In the genomic region with DNA sequence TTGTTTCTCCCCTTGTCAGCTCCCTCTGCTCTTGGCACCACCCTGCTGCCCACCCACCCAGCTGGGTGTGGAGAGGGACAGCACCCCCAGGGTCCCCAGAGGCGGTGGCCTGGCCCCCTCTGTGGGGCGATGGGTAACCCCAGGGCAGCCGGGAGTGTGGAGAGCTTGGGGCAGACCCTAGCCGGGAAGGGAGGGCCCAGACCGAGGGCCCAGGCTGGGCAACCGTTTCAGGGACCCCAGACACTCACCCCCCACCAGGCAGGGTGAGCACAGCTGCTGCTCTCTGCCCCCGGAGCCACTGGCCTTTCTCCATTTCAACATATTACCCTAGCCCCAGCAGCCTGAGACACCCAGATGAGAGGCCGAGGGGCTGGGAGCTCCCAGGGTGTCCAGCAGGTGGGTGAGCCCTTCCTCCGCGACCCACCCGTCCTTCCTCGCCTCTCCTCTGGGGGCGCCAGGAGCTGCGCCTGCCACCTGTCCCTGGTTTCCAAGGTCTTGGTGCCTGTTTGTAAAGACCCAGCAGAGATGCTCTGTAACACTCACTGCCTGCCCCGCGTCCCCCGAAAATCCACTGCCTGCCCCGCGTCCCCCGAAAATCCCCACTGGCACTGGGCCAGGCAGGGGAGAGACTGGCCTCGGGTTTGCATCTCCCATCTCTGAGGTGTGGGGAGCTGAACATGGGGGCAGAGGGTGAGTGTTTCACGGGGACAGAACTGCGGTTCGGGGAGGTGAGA, we compare ENCODE assay signal across 8 cellular contexts. TPM values are rescaled to one million over a fixed set of nuclear protein-coding genes. Genes with fewer than 3 reads are reported as not detected.
A peak's percentile ranks its signal among the peaks of the same experiment; 100 is the strongest.
DNase-seq lines count a peak whose midpoint lies in the region; ATAC-seq, FAIRE-seq and TF ChIP-seq lines count a peak whose summit lies in the region.

No MANE protein-coding gene starts in this region.

- 0 out of 3 replicates have a peak, but pooled peaks cover 4% of the 10 kb centered on the region for H3K4me1 ChIP-seq in A549

- H3K27ac ChIP-seq in A549 = peak overlapping the region in 1 of 2 experiments; percentile 20; a peak in 1 of 6 replicates

- peak; percentile 51 for FAIRE-seq in A549 (lab: Jason Lieb, UNC)

- 40% methylated on average over 20 of the region's 24 CpGs for WGBS in A549 (ENCODE audit: missing lambda C conversion rate)
- 83 to 84% methylated on average over 21 to 22 of the region's 24 CpGs for WGBS in lower leg skin, 2 donors

- POLR2A ChIA-PET in A549 (lab: Yijun Ruan, JAX) = interaction anchor here (1.1 kb wide), 2 partner anchors 22 to 46 kb away, joined by 3 to 5 read pairs; partner anchors contain the start of gene BAHCC1

- no peak overlapping the region for H3K4me2 ChIP-seq in A549

- DNase-seq in A549 (ENCODE audit: low read depth in 1 of 2, low spot score in 1 of 2) = peak; percentile 63 to 87
- peak; percentile 45 for DNase-seq in GM06990 (ENCODE audit: extremely low read depth, insufficient read length)
- DNase-seq in NCI-H345 treated with DMSO at 0.1 percent for 48 hours (lab: John Stamatoyannopoulos, UW; ENCODE audit: unreplicated experiment) = peak; percentile 22
- peak; percentile 53 for DNase-seq in dermis blood vessel endothelial cell
- no peak for DNase-seq in lower leg skin (ENCODE audit: low spot score in 2 of 2)
- DNase-seq in hepatic stellate cell (ENCODE audit: low spot score) = no peak

- H3K36me3 ChIP-seq in GM06990 (ENCODE audit: control insufficient read depth, insufficient read depth, low read length) = no peaks in the 10 kb centered on the region

- TF ChIP-seq CTCF in A549 (IDR thresholded peaks at IDR 0.05) (peak; percentile 60), GM06990 (IDR thresholded peaks at IDR 0.05; ENCODE audit: insufficient read depth, low read length, poor library complexity, severe bottlenecking) (peak; percentile 83), lower leg skin (IDR thresholded peaks at IDR 0.05) (no peak)

- H3K27me3 ChIP-seq in GM06990 (replicated peaks; ENCODE audit: control insufficient read depth, insufficient read depth, low read length) = no peaks in the 10 kb centered on the region; the same call in 1 of the 2 replicates

- intact Hi-C loops in lower leg skin (cut with DNase I; ENCODE audit: low total_unique reads) = no loop called here

- TF ChIP-seq POLR2A in A549 (IDR thresholded peaks at IDR 0.05; ENCODE audit: low read length) (no peak), lower leg skin (IDR thresholded peaks at IDR 0.05) (no peak)

- CTCF ChIA-PET in A549 (lab: Yijun Ruan, JAX) = interaction anchor here (0.7 to 6.5 kb wide), 52 partner anchors 8 to 409 kb away, joined by 3 to 42 read pairs (median 6); partner anchors contain the start of gene BAHCC1

- H3K9me3 ChIP-seq in A549 = no peaks in the 10 kb centered on the region

- H3K4me3 ChIP-seq in A549 (no peak overlapping the region), GM06990 (replicated peaks; ENCODE audit: low read depth, low read length) (no peak overlapping the region), lower leg skin (ENCODE audit: low read depth, poor library complexity, severe bottlenecking) (no peak overlapping the region)

- TF ChIP-seq RAD21 in A549 (conservative IDR thresholded peaks at IDR 0.05 in 1 of 2, IDR thresholded peaks at IDR 0.05 in 1 of 2) = peak; percentile 56 to 69; a peak in 4 of 5 replicates

- TF ChIP-seq EP300 in A549 (IDR thresholded peaks at IDR 0.05) = no peak

- ATAC-seq in A549 = peak; percentile 49 to 83; a peak in 5 of 6 replicates
- ATAC-seq in GM18520 (IDR thresholded peaks at IDR 0.05; ENCODE audit: unreplicated experiment) = no peak
- ATAC-seq in esophagus mucosa = no peak

TF ChIP-seq in A549, 52 proteins besides CTCF, POLR2A, EP300 and RAD21:
- TF ChIP-seq ZNF302 (CRISPR knock-in tag; IDR thresholded peaks at IDR 0.05) = no peak
- no peak for TF ChIP-seq BHLHE40 (IDR thresholded peaks at IDR 0.05; ENCODE audit: low read depth, low read length)
- peak; percentile 47 for TF ChIP-seq SMC3 (IDR thresholded peaks at IDR 0.05)
- TF ChIP-seq, protein P1, sequence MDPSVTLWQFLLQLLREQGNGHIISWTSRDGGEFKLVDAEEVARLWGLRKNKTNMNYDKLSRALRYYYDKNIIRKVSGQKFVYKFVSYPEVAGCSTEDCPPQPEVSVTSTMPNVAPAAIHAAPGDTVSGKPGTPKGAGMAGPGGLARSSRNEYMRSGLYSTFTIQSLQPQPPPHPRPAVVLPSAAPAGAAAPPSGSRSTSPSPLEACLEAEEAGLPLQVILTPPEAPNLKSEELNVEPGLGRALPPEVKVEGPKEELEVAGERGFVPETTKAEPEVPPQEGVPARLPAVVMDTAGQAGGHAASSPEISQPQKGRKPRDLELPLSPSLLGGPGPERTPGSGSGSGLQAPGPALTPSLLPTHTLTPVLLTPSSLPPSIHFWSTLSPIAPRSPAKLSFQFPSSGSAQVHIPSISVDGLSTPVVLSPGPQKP (IDR thresholded peaks at IDR 0.05; ENCODE audit: low read depth, low read length) = no peak
- TF ChIP-seq TFCP2L1 (CRISPR knock-in tag; IDR thresholded peaks at IDR 0.05) = no peak
- no peak for TF ChIP-seq RNF2 (IDR thresholded peaks at IDR 0.05; ENCODE audit: borderline replicate concordance, low read depth)

RNA-seq across cellular contexts. Expression of gene BAHCC1, which starts 45.4 kb away (rescaled TPM):
- polyA plus RNA-seq in A549 (2011; rRNA removed) (2.1 and 2.6 TPM in 2 replicates), A549 (2017; fragmentation: RNase III; extraction: RNeasy Plus Mini Kit Qiagen cat#74134 plus additional on column Dnase treatment) (5.2 to 5.9 TPM (median 5.8 TPM) in 3 replicates)
- polyA plus RNA-seq in A549 (2012; cell fraction: cytosol; rRNA removed) = 7.4 and 8.4 TPM in 2 replicates
- 27.4 and 38.1 TPM in 2 replicates for polyA plus RNA-seq in A549 (2012; cell fraction: nucleus; rRNA removed)
- 2.6 and 3.5 TPM in 2 replicates for polyA minus RNA-seq in A549 (2011; rRNA and poly(A)+ RNA removed)
- total RNA-seq in dermis blood vessel endothelial cell (4.8 and 19.3 TPM in 2 replicates), esophagus mucosa (4.2 TPM), lower leg skin (10 to 100 TPM in 2 of 4 donors, 1 to 10 TPM in 2; 4.1 to 14.2 (median 10.0) TPM)

Comparison
In these comparisons a context has a peak if more than half of its experiments do, and no peak if none do; other contexts are left out.
1. ATAC-seq: peak in A549 (2 of 2); none in GM18520 (single experiment) and esophagus mucosa (single experiment).
2. DNase-seq: peak in A549 (2 of 2), GM06990 (single experiment), NCI-H345 treated with DMSO at 0.1 percent for 48 hours (single experiment) and dermis blood vessel endothelial cell (single experiment); none in lower leg skin (0 of 2) and hepatic stellate cell (single experiment).
3. CTCF ChIP-seq: peak in A549 (single experiment) and GM06990 (single experiment); none in lower leg skin (0 of 3).